9 cellular contexts compared by ENCODE assay signal in the genomic region with DNA sequence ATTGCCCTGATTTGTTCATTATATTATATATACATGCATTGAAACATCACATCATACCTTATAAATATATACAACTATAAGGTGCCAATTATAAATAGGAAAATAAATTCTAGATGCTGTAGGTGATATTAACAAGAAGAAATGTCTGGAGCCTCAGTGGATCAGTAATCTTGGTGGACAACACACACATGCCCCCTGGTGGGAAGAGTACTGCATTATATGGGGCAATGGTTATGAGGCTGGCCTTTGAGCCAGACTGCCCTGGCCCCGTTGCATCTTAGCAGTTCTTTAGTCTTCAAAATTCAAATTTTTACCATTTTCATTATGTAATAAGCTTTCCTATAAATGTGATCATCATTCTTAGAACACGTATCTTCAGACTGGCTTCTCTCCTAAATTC.
A peak's percentile ranks its signal among the peaks of the same experiment; 100 is the strongest.
DNase-seq lines count a peak whose midpoint lies in the region; ATAC-seq and TF ChIP-seq lines count a peak whose summit lies in the region.
"Had no signal": no experiment of that assay in that cellular context is flagged by ENCODE, and none has a peak within 500 bp of the region (broad histone marks: within the 10 kb centered on the region; RNA-seq: fewer than 3 reads in every experiment).

No MANE protein-coding gene starts in this region.

- H3K9me3 ChIP-seq in vagina = no peaks in the 10 kb centered on the region

- intact Hi-C loops in vagina (cut with DNase I) = no loop called here

- TF ChIP-seq CTCF in AG09309 (IDR thresholded peaks at IDR 0.05; ENCODE audit: control insufficient read depth, insufficient read depth, low read depth, low read length, missing control alignments) (peak; percentile 80), GM13976 (IDR thresholded peaks at IDR 0.05; ENCODE audit: borderline replicate concordance, control extremely low read depth, extremely low read depth, insufficient read depth, missing control alignments) (peak; percentile 29), vagina (IDR thresholded peaks at IDR 0.05) (no peak)

- no peaks in the 10 kb centered on the region for H3K27me3 ChIP-seq in vagina

- no peaks in the 10 kb centered on the region for H3K4me1 ChIP-seq in vagina

- peak; percentile 29 for DNase-seq in AG09309 (ENCODE audit: low read depth)
- DNase-seq in GM13976 (ENCODE audit: low spot score) = peak; percentile 24
- DNase-seq in SKM-1 (lab: John Stamatoyannopoulos, UW; ENCODE audit: unreplicated experiment) = peak; percentile 57
- DNase-seq in iris pigment epithelial cell (ENCODE audit: low read depth) = peak; percentile 58
- DNase-seq in midbrain (lab: John Stamatoyannopoulos, UW) = no peak
- no peak for DNase-seq in NCI-H226
- DNase-seq in vagina (ENCODE audit: extremely low spot score in 2 of 2) = no peak

- no peak for TF ChIP-seq POLR2A in vagina (IDR thresholded peaks at IDR 0.05)

- no peak overlapping the region for H3K4me3 ChIP-seq in AG09309 (ENCODE audit: control insufficient read depth, low read depth, low read length)
- no peak overlapping the region for H3K4me3 ChIP-seq in vagina

- ATAC-seq in HG03354 (IDR thresholded peaks at IDR 0.05; ENCODE audit: poor library complexity, severe bottlenecking, unreplicated experiment) = peak; percentile 71

- H3K36me3 ChIP-seq in vagina = no peaks in the 10 kb centered on the region

- no peak overlapping the region for H3K27ac ChIP-seq in vagina
- H3K27ac ChIP-seq: HL-60 had no signal

- in situ Hi-C loops in GM13976 (cut with MboI; ENCODE audit: low sequenced_read_pairs, unreplicated experiment) = no loop called here

Comparison
In these comparisons a context has a peak if more than half of its experiments do, and no peak if none do; other contexts are left out.
1. DNase-seq: peak in AG09309 (single experiment), GM13976 (single experiment), SKM-1 (single experiment) and iris pigment epithelial cell (single experiment); none in midbrain (single experiment), NCI-H226 (single experiment) and vagina (0 of 2).
2. CTCF ChIP-seq: peak in AG09309 (single experiment) and GM13976 (single experiment); none in vagina (0 of 3).